7 cellular contexts compared by ENCODE assay signal in the genomic region with DNA sequence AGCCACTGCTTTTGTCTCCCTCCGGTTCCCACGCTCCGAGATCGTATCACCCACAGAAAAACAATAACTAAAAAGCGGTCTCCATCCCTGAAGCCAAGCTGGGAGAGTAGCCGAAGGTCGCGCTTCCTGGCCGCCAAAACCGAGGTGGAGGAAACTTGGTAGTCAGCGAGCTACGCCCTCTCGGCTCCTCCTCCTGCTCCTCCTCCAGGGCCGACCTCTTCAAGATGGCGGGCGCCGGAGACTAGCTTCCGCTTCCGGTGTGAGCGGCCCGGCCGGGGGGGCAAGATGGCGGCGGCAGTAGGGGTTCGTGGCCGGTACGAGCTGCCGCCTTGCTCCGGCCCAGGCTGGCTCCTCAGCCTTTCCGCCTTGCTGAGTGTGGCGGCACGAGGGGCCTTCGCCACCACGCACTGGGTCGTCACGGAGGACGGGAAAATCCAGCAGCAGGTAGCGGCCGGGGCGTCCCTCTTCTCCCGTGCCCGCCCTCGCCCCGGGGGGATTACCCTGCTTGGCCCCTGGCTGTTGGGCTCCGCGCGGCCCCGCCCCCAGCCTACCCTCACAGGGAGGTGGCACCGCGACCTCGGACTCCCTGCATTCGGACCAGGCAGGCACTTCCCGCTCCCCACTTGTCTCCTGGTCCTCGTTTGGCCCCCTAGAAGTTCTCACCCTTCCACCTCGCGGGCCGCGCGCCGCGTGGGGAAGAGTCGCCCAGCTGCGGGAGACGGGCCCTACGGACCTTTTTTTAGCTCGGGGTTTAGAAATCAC. TPM values are rescaled to one million over a fixed set of nuclear protein-coding genes. Genes with fewer than 3 reads are reported as not detected.
A peak's percentile ranks its signal among the peaks of the same experiment; 100 is the strongest.
DNase-seq lines count a peak whose midpoint lies in the region; ATAC-seq, FAIRE-seq and TF ChIP-seq lines count a peak whose summit lies in the region.

A gene with protein sequence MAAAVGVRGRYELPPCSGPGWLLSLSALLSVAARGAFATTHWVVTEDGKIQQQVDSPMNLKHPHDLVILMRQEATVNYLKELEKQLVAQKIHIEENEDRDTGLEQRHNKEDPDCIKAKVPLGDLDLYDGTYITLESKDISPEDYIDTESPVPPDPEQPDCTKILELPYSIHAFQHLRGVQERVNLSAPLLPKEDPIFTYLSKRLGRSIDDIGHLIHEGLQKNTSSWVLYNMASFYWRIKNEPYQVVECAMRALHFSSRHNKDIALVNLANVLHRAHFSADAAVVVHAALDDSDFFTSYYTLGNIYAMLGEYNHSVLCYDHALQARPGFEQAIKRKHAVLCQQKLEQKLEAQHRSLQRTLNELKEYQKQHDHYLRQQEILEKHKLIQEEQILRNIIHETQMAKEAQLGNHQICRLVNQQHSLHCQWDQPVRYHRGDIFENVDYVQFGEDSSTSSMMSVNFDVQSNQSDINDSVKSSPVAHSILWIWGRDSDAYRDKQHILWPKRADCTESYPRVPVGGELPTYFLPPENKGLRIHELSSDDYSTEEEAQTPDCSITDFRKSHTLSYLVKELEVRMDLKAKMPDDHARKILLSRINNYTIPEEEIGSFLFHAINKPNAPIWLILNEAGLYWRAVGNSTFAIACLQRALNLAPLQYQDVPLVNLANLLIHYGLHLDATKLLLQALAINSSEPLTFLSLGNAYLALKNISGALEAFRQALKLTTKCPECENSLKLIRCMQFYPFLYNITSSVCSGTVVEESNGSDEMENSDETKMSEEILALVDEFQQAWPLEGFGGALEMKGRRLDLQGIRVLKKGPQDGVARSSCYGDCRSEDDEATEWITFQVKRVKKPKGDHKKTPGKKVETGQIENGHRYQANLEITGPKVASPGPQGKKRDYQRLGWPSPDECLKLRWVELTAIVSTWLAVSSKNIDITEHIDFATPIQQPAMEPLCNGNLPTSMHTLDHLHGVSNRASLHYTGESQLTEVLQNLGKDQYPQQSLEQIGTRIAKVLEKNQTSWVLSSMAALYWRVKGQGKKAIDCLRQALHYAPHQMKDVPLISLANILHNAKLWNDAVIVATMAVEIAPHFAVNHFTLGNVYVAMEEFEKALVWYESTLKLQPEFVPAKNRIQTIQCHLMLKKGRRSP (plus strand): TSS at position 251 of the 762 bp plus-strand sequence. CDS start 35 bp downstream, at position 286.

- H3K36me3 ChIP-seq in body of pancreas (replicated peaks in 1 of 2; ENCODE audit: insufficient read depth in 1 of 2, low read depth in 2 of 2) (no peaks in the 10 kb centered on the region), sigmoid colon (peaks cover 0 to 8% (median 0%) of the 10 kb centered on the region in 4 donors)

- peak; percentile 56 for FAIRE-seq in TTC549 (lab: Jason Lieb, UNC)

- peak within 1 kb of the TSS; percentile 82 to 95 (median 91) for H3K27ac ChIP-seq in body of pancreas
- peak within 1 kb of the TSS; percentile 84 to 89 (median 88) for H3K27ac ChIP-seq in sigmoid colon

- H3K27me3 ChIP-seq in body of pancreas (no peaks in the 10 kb centered on the region), sigmoid colon (no peaks in the 10 kb centered on the region)

- 1% methylated on average over 32 to 57 of the region's 66 CpGs for WGBS in body of pancreas, 2 donors
- WGBS in sigmoid colon, 2 donors, result 0% methylated on average over 66 of the region's 66 CpGs

- DNase-seq in NCI-H2107 (lab: John Stamatoyannopoulos, UW) (peak; percentile 84), body of pancreas (peak; percentile 94 to 96 (median 94)), iPS DF 4.7 (ENCODE audit: extremely low read depth, low spot score) (peak; percentile 62), sigmoid colon (peak; percentile 96)

- TF ChIP-seq EP300 in sigmoid colon (IDR thresholded peaks at IDR 0.05), result no peak

- no peaks in the 10 kb centered on the region for H3K9me3 ChIP-seq in body of pancreas
- H3K9me3 ChIP-seq in sigmoid colon, result no peaks in the 10 kb centered on the region

- ATAC-seq in GM18519 (IDR thresholded peaks at IDR 0.05; ENCODE audit: low FRiP score, unreplicated experiment) (peak; percentile 86), HG03060 (IDR thresholded peaks at IDR 0.05; ENCODE audit: low read depth, unreplicated experiment) (peak; percentile 84), body of pancreas (peak; percentile 99)

- intact Hi-C loops in body of pancreas (cut with DNase I) (no loop called here), sigmoid colon (cut with DNase I) (loop anchor here (2.0 kb wide), 1 partner anchor 46 kb away; no protein-coding TSS in a partner anchor)

- TF ChIP-seq CTCF in body of pancreas (IDR thresholded peaks at IDR 0.05) (no peak), sigmoid colon (IDR thresholded peaks at IDR 0.05) (no peak)

- peak; percentile 74 to 93 (median 93) for TF ChIP-seq POLR2A in body of pancreas (IDR thresholded peaks at IDR 0.05)
- peak; percentile 79 to 80 for TF ChIP-seq POLR2A in sigmoid colon (IDR thresholded peaks at IDR 0.05)

- H3K4me3 ChIP-seq in body of pancreas (peak within 1 kb of the TSS; percentile 96 to 98), sigmoid colon (peak within 1 kb of the TSS; percentile 84 to 89 (median 87))

- H3K4me1 ChIP-seq in body of pancreas (peaks cover 28% of the 10 kb centered on the region), sigmoid colon (peaks cover 0 to 28% (median 22%) of the 10 kb centered on the region in 4 donors)

RNA-seq across cellular contexts. Expression of the gene that starts here (rescaled TPM):
- total RNA-seq in body of pancreas, result 100 to 1,000 TPM in 1 of 2 donors, 10 to 100 TPM in 1; 99.1 to 195 TPM
- 100 to 1,000 TPM in 2 of 4 donors, 10 to 100 TPM in 2; 79.2 to 102 (median 97.7) TPM for total RNA-seq in sigmoid colon
- polyA plus RNA-seq in sigmoid colon, result 10 to 100 TPM in 1 of 3 donors, 1 to 10 TPM in 2; 8.4 to 34.3 (median 8.6) TPM

Comparison
In these comparisons a context has a peak if more than half of its experiments do, and no peak if none do; other contexts are left out.
1. Peak in every context shown above with its lines: DNase-seq, ATAC-seq, H3K4me3 ChIP-seq and H3K27ac ChIP-seq.